ENCODE assay signal across 19 cellular contexts in the genomic region with DNA sequence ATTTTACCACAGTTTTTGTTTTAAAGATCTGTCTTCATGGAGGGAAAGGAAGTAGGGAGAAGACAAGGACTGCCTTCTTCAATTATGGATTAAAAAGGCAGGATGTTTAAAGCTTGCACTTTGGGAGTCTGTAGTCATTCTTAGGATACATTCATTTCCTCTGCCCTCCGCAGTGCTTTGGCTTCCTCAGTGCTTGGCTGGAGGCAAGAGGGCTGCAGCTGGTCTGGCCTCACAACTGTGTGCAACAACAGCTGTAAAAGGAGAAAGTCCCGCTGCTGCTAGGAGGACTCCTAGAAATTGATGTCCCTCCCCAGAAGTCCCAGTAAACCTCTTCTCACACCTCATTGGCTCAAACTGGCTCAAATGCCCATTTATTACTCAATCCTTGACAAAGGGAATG.
"Had no signal": no experiment of that assay in that cellular context is flagged by ENCODE, and none has a peak within 500 bp of the region (broad histone marks: within the 10 kb centered on the region; RNA-seq: fewer than 3 reads in every experiment).

No MANE protein-coding gene starts in this region.

- H3K4me1 ChIP-seq: breast epithelium, colonic mucosa, spleen, testis had no signal

- DNase-seq: activated B cell treated with CpG ODN at 0.5 μM for 24 hours; activated CD4-positive, alpha-beta T cell treated with anti-CD3 and anti-CD28 coated beads for 36 hours; activated CD4-positive, alpha-beta T cell treated with anti-CD3 and anti-CD28 coated beads, Interleukin-2, amount 50 U/mL, for 4 hours; activated CD8-positive, alpha-beta memory T cell treated with anti-CD3 and anti-CD28 coated beads, Interleukin-2, amount 50 U/mL, for 48 hours; activated naive CD4-positive, alpha-beta T cell; activated naive CD8-positive, alpha-beta T cell treated with anti-CD3 and anti-CD28 coated beads for 36 hours; activated T-cell treated with anti-CD3 and anti-CD28 coated beads, Interleukin-2, amount 50 U/mL, for 4 hours; colonic mucosa; endodermal cell; foreskin melanocyte; glutamatergic neuron; hypothalamus; spleen; stimulated activated CD4-positive, alpha-beta T cell treated with anti-CD3 and anti-CD28 coated beads, Interleukin-4, amount 100 ng/mL, for 1 hour; stimulated activated naive CD4-positive, alpha-beta T cell; T-helper 1 cell; testis had no signal

- H3K4me3 ChIP-seq: breast epithelium, colonic mucosa, spleen, testis had no signal

- H3K36me3 ChIP-seq: breast epithelium, colonic mucosa, spleen had no signal

- H3K9me3 ChIP-seq: breast epithelium, colonic mucosa, spleen, testis had no signal

- H3K27ac ChIP-seq: breast epithelium, colonic mucosa, epithelial cell of prostate, spleen, testis had no signal

- ATAC-seq: activated CD4-positive, alpha-beta T cell treated with anti-CD3 and anti-CD28 coated beads for 36 hours; activated T-cell treated with anti-CD3 and anti-CD28 coated beads, Interleukin-2, amount 50 U/mL, for 4 hours had no signal

- H3K27me3 ChIP-seq: breast epithelium, colonic mucosa, spleen, testis had no signal
